In the genomic region with DNA sequence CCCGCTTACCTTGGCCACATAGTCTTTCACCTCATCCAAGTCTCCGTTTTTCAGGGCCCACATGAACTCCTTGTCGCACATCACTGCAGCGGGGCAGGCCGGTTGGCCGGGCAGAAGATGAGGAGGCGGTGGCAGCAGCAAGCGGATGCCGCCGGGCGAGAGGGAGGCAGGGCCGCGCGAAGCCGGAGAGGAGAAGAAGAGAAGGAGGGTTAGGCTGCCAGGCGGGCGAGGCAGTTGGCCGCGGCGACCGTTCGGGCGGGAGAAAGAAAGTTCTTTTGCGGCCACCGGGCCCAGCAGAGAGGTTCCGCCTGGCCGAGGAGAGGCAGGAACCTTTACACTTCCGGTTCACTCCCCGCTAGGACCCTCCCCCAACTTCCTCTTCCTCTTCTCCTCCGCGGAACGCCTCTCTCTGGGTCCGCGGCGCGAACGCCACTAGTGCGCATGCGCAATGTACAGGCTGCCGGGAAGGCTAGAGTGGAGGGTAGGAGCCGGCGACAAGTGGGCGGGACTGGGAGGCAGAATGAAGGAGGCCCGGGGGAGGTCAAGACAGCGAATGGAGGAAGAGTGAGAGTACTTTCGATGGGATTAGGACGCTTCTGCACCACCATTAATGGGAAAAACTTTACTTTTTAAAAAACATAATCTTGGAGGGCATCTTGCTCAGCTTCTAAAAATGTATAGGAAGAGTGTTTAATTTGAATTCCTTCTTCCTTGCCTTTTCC, we compare ENCODE assay signal across 1 cellular context.
A peak's percentile ranks its signal among the peaks of the same experiment; 100 is the strongest.
TF ChIP-seq lines count a peak whose summit lies in the region.

A gene with protein sequence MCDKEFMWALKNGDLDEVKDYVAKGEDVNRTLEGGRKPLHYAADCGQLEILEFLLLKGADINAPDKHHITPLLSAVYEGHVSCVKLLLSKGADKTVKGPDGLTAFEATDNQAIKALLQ (minus strand): TSS at position 340 of the 722 bp plus-strand sequence. CDS start 259 bp downstream, at position 81.

TF ChIP-seq in K562, 482 proteins besides CTCF, POLR2A, EP300 and RAD21 (continued from another document and continues in another):
- TF ChIP-seq DEAF1 (CRISPR knock-in tag; IDR thresholded peaks at IDR 0.05) (no peak), RCOR1 (IDR thresholded peaks at IDR 0.05; ENCODE audit: borderline replicate concordance in 1 of 2, low read depth in 2 of 2, low read length in 2 of 2) (peak; percentile 1 to 43; a peak in 1 of 4 replicates), MYC (IDR thresholded peaks at IDR 0.05; ENCODE audit: low read depth, low read length) (peak; percentile 63; the same call in 1 of the 2 replicates), MYC (CRISPR knock-in tag; IDR thresholded peaks at IDR 0.05; ENCODE audit: borderline replicate concordance, low read depth) (no peak), SIN3A (IDR thresholded peaks at IDR 0.05; ENCODE audit: borderline replicate concordance in 2 of 2, control insufficient read depth in 1 of 2, low read depth in 2 of 2, low read length in 2 of 2) (peak; percentile 23 to 86; a peak in 1 of 4 replicates), STAG1 (CRISPR knock-in tag; IDR thresholded peaks at IDR 0.05; ENCODE audit: borderline replicate concordance) (no peak), POLR2AphosphoS2 (IDR thresholded peaks at IDR 0.05; ENCODE audit: low read length) (no peak; the same call in 1 of the 2 replicates), ELF2 (CRISPR knock-in tag; IDR thresholded peaks at IDR 0.05) (no peak), NEUROD1 (IDR thresholded peaks at IDR 0.05; ENCODE audit: borderline replicate concordance, low read depth, low read length, partially characterized antibody) (no peak), MXI1 (IDR thresholded peaks at IDR 0.05; ENCODE audit: low read depth, low read length) (no peak), RBFOX2 (IDR thresholded peaks at IDR 0.05; ENCODE audit: low read depth, low read length) (peak; percentile 95), NCOA6 (IDR thresholded peaks at IDR 0.05) (no peak), HNRNPUL1 (IDR thresholded peaks at IDR 0.05; ENCODE audit: low read length) (no peak), MEF2D (tag; conservative IDR thresholded peaks at IDR 0.05; ENCODE audit: low read depth) (no peak), PCBP1 (IDR thresholded peaks at IDR 0.05; ENCODE audit: low read depth, low read length, poor library complexity, severe bottlenecking) (no peak), SREBF1 (IDR thresholded peaks at IDR 0.05; ENCODE audit: borderline replicate concordance, low read depth, low read length) (no peak), ZFP1 (CRISPR knock-in tag; IDR thresholded peaks at IDR 0.05) (no peak), HINFP (tag; conservative IDR thresholded peaks at IDR 0.05; ENCODE audit: low read depth) (peak; percentile 87), EP400 (IDR thresholded peaks at IDR 0.05) (peak; percentile 85), TRIM24 (IDR thresholded peaks at IDR 0.05) (peak; percentile 13 to 60; a peak in 2 of 4 replicates), PHB2 (IDR thresholded peaks at IDR 0.05; ENCODE audit: low read depth) (0 out of 2 replicates have a peak, but pooled peaks have one; percentile 16), ZNF766 (CRISPR knock-in tag; conservative IDR thresholded peaks at IDR 0.05) (no peak), MAX (CRISPR knock-in tag; IDR thresholded peaks at IDR 0.05) (peak; percentile 64; the same call in 1 of the 2 replicates), HNRNPL (IDR thresholded peaks at IDR 0.05; ENCODE audit: low read depth, low read length) (no peak), POLR3A (IDR thresholded peaks at IDR 0.05; ENCODE audit: borderline replicate concordance, extremely low read depth, insufficient read depth, insufficient read length) (no peak), TGIF2 (CRISPR knock-in tag; IDR thresholded peaks at IDR 0.05) (no peak; the same call in 1 of the 2 replicates), ZNF644 (tag; IDR thresholded peaks at IDR 0.05; ENCODE audit: low read depth) (no peak), LARP7 (IDR thresholded peaks at IDR 0.05) (no peak), BCOR (IDR thresholded peaks at IDR 0.05) (peak; percentile 4; the same call in 1 of the 2 replicates), PTTG1 (tag; IDR thresholded peaks at IDR 0.05; ENCODE audit: low read depth) (no peak), SMAD1 (IDR thresholded peaks at IDR 0.05; ENCODE audit: low read depth, low read length, partially characterized antibody) (no peak), NR4A1 (CRISPR knock-in tag; IDR thresholded peaks at IDR 0.05) (peak; percentile 33; the same call in 1 of the 2 replicates), NR4A1 (tag; IDR thresholded peaks at IDR 0.05) (no peak), KLF10 (CRISPR knock-in tag; IDR thresholded peaks at IDR 0.05) (no peak), ZNF3 (CRISPR knock-in tag; IDR thresholded peaks at IDR 0.05) (no peak), CEBPB (tag; IDR thresholded peaks at IDR 0.05) (no peak)
- TF ChIP-seq, protein P1, sequence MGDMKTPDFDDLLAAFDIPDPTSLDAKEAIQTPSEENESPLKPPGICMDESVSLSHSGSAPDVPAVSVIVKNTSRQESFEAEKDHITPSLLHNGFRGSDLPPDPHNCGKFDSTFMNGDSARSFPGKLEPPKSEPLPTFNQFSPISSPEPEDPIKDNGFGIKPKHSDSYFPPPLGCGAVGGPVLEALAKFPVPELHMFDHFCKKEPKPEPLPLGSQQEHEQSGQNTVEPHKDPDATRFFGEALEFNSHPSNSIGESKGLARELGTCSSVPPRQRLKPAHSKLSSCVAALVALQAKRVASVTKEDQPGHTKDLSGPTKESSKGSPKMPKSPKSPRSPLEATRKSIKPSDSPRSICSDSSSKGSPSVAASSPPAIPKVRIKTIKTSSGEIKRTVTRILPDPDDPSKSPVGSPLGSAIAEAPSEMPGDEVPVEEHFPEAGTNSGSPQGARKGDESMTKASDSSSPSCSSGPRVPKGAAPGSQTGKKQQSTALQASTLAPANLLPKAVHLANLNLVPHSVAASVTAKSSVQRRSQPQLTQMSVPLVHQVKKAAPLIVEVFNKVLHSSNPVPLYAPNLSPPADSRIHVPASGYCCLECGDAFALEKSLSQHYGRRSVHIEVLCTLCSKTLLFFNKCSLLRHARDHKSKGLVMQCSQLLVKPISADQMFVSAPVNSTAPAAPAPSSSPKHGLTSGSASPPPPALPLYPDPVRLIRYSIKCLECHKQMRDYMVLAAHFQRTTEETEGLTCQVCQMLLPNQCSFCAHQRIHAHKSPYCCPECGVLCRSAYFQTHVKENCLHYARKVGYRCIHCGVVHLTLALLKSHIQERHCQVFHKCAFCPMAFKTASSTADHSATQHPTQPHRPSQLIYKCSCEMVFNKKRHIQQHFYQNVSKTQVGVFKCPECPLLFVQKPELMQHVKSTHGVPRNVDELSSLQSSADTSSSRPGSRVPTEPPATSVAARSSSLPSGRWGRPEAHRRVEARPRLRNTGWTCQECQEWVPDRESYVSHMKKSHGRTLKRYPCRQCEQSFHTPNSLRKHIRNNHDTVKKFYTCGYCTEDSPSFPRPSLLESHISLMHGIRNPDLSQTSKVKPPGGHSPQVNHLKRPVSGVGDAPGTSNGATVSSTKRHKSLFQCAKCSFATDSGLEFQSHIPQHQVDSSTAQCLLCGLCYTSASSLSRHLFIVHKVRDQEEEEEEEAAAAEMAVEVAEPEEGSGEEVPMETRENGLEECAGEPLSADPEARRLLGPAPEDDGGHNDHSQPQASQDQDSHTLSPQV (IDR thresholded peaks at IDR 0.05): no peak
- TF ChIP-seq, protein P2, sequence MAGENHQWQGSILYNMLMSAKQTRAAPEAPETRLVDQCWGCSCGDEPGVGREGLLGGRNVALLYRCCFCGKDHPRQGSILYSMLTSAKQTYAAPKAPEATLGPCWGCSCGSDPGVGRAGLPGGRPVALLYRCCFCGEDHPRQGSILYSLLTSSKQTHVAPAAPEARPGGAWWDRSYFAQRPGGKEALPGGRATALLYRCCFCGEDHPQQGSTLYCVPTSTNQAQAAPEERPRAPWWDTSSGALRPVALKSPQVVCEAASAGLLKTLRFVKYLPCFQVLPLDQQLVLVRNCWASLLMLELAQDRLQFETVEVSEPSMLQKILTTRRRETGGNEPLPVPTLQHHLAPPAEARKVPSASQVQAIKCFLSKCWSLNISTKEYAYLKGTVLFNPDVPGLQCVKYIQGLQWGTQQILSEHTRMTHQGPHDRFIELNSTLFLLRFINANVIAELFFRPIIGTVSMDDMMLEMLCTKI (IDR thresholded peaks at IDR 0.05; ENCODE audit: partially characterized antibody): no peak
- TF ChIP-seq, protein P3, sequence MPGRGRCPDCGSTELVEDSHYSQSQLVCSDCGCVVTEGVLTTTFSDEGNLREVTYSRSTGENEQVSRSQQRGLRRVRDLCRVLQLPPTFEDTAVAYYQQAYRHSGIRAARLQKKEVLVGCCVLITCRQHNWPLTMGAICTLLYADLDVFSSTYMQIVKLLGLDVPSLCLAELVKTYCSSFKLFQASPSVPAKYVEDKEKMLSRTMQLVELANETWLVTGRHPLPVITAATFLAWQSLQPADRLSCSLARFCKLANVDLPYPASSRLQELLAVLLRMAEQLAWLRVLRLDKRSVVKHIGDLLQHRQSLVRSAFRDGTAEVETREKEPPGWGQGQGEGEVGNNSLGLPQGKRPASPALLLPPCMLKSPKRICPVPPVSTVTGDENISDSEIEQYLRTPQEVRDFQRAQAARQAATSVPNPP (IDR thresholded peaks at IDR 0.05; ENCODE audit: borderline replicate concordance, insufficient read depth, insufficient read length): no peak
- TF ChIP-seq, protein P4, sequence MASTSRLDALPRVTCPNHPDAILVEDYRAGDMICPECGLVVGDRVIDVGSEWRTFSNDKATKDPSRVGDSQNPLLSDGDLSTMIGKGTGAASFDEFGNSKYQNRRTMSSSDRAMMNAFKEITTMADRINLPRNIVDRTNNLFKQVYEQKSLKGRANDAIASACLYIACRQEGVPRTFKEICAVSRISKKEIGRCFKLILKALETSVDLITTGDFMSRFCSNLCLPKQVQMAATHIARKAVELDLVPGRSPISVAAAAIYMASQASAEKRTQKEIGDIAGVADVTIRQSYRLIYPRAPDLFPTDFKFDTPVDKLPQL (IDR thresholded peaks at IDR 0.05; ENCODE audit: extremely low read depth, insufficient read length): no peak
- TF ChIP-seq, protein P5, sequence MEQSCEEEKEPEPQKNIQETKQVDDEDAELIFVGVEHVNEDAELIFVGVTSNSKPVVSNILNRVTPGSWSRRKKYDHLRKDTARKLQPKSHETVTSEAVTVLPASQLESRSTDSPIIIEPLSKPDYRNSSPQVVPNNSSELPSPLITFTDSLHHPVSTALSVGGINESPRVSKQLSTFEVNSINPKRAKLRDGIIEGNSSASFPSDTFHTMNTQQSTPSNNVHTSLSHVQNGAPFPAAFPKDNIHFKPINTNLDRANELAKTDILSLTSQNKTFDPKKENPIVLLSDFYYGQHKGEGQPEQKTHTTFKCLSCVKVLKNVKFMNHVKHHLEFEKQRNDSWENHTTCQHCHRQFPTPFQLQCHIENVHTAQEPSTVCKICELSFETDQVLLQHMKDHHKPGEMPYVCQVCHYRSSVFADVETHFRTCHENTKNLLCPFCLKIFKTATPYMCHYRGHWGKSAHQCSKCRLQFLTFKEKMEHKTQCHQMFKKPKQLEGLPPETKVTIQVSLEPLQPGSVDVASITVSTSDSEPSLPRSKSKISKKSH (CRISPR knock-in tag; IDR thresholded peaks at IDR 0.05): no peak
- TF ChIP-seq, protein P6, sequence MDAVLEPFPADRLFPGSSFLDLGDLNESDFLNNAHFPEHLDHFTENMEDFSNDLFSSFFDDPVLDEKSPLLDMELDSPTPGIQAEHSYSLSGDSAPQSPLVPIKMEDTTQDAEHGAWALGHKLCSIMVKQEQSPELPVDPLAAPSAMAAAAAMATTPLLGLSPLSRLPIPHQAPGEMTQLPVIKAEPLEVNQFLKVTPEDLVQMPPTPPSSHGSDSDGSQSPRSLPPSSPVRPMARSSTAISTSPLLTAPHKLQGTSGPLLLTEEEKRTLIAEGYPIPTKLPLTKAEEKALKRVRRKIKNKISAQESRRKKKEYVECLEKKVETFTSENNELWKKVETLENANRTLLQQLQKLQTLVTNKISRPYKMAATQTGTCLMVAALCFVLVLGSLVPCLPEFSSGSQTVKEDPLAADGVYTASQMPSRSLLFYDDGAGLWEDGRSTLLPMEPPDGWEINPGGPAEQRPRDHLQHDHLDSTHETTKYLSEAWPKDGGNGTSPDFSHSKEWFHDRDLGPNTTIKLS (IDR thresholded peaks at IDR 0.05; ENCODE audit: borderline replicate concordance, low read depth): 0 out of 2 replicates have a peak, but pooled peaks have one; percentile 56
- TF ChIP-seq, protein P7, sequence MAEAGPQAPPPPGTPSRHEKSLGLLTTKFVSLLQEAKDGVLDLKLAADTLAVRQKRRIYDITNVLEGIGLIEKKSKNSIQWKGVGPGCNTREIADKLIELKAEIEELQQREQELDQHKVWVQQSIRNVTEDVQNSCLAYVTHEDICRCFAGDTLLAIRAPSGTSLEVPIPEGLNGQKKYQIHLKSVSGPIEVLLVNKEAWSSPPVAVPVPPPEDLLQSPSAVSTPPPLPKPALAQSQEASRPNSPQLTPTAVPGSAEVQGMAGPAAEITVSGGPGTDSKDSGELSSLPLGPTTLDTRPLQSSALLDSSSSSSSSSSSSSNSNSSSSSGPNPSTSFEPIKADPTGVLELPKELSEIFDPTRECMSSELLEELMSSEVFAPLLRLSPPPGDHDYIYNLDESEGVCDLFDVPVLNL (CRISPR knock-in tag; IDR thresholded peaks at IDR 0.05; ENCODE audit: low read depth): 0 out of 2 replicates have a peak, but pooled peaks have one; percentile 4
